ENCODE assay signal across 11 cellular contexts in genomic region chr12:83473408-83474095, GRCh38.
DNase-seq lines count a peak whose midpoint lies in the region; ATAC-seq and TF ChIP-seq lines count a peak whose summit lies in the region.
"Had no signal": no experiment of that assay in that cellular context is flagged by ENCODE, and none has a peak within 500 bp of the region (broad histone marks: within the 10 kb centered on the region; RNA-seq: fewer than 3 reads in every experiment).

No MANE protein-coding gene starts in this region.

- DNase-seq in glomerular visceral epithelial cell (ENCODE audit: extremely low spot score) (peak; percentile 42), stomach (no peak)
- no peak for DNase-seq in stimulated activated CD8-positive, alpha-beta memory T cell treated with anti-CD3 and anti-CD28 coated beads, Interleukin-4, amount 100 ng/mL, for 48 hours
- no peak for DNase-seq in stimulated activated naive CD8-positive, alpha-beta T cell treated with anti-CD3 and anti-CD28 coated beads, Interleukin-15, amount 100 ng/mL, for 72 hours
- DNase-seq: activated naive CD8-positive, alpha-beta T cell treated with anti-CD3 and anti-CD28 coated beads, Interleukin-2, amount 50 U/mL, for 24 hours; naive thymus-derived CD8-positive, alpha-beta T cell; NCI-H226 had no signal

- H3K27me3 ChIP-seq in stomach = no peaks in the 10 kb centered on the region

- no peak for TF ChIP-seq CTCF in stomach (IDR thresholded peaks at IDR 0.05)

- TF ChIP-seq POLR2A in stomach (IDR thresholded peaks at IDR 0.05) = no peak

- 48 to 64% (median 54%) methylated on average over 3 of the region's 3 CpGs for WGBS in stomach, 5 donors

- no peak for TF ChIP-seq EP300 in stomach (IDR thresholded peaks at IDR 0.05)

- H3K9me3 Mint-ChIP-seq in stimulated activated naive CD8-positive, alpha-beta T cell treated with anti-CD3 and anti-CD28 coated beads, Interleukin-15, amount 100 ng/mL, for 72 hours = no peaks in the 10 kb centered on the region
- H3K9me3 Mint-ChIP-seq: activated naive CD8-positive, alpha-beta T cell treated with anti-CD3 and anti-CD28 coated beads, Interleukin-2, amount 50 U/mL, for 24 hours had no signal

- H3K27ac ChIP-seq in stomach = no peak overlapping the region

- ATAC-seq in GM18907 (IDR thresholded peaks at IDR 0.05; ENCODE audit: unreplicated experiment) (peak; percentile 99), GM21786 (IDR thresholded peaks at IDR 0.05; ENCODE audit: unreplicated experiment) (peak; percentile 98), HG03196 (IDR thresholded peaks at IDR 0.05; ENCODE audit: unreplicated experiment) (peak; percentile 100), HG03439 (IDR thresholded peaks at IDR 0.05; ENCODE audit: unreplicated experiment) (no peak)
- ATAC-seq in stimulated activated naive CD8-positive, alpha-beta T cell treated with anti-CD3 and anti-CD28 coated beads, Interleukin-15, amount 100 ng/mL, for 72 hours = no peak
- ATAC-seq: activated naive CD8-positive, alpha-beta T cell treated with anti-CD3 and anti-CD28 coated beads, Interleukin-2, amount 50 U/mL, for 24 hours; naive thymus-derived CD8-positive, alpha-beta T cell had no signal

- H3K36me3 ChIP-seq in stomach = no peaks in the 10 kb centered on the region

- no peaks in the 10 kb centered on the region for H3K27me3 Mint-ChIP-seq in stimulated activated naive CD8-positive, alpha-beta T cell treated with anti-CD3 and anti-CD28 coated beads, Interleukin-15, amount 100 ng/mL, for 72 hours
- H3K27me3 Mint-ChIP-seq: activated naive CD8-positive, alpha-beta T cell treated with anti-CD3 and anti-CD28 coated beads, Interleukin-2, amount 50 U/mL, for 24 hours; naive thymus-derived CD8-positive, alpha-beta T cell had no signal

- H3K4me1 Mint-ChIP-seq in stimulated activated naive CD8-positive, alpha-beta T cell treated with anti-CD3 and anti-CD28 coated beads, Interleukin-15, amount 100 ng/mL, for 72 hours = no peaks in the 10 kb centered on the region
- H3K4me1 Mint-ChIP-seq: activated naive CD8-positive, alpha-beta T cell treated with anti-CD3 and anti-CD28 coated beads, Interleukin-2, amount 50 U/mL, for 24 hours; naive thymus-derived CD8-positive, alpha-beta T cell had no signal

- H3K9me3 ChIP-seq in stomach = no peaks in the 10 kb centered on the region

- intact Hi-C loops in stomach (cut with DNase I; ENCODE audit: low total_unique reads) = no loop called here

- no peak overlapping the region for H3K4me3 Mint-ChIP-seq in stimulated activated naive CD8-positive, alpha-beta T cell treated with anti-CD3 and anti-CD28 coated beads, Interleukin-15, amount 100 ng/mL, for 72 hours
- H3K4me3 Mint-ChIP-seq: activated naive CD8-positive, alpha-beta T cell treated with anti-CD3 and anti-CD28 coated beads, Interleukin-2, amount 50 U/mL, for 24 hours; naive thymus-derived CD8-positive, alpha-beta T cell had no signal

- H3K27ac Mint-ChIP-seq in stimulated activated naive CD8-positive, alpha-beta T cell treated with anti-CD3 and anti-CD28 coated beads, Interleukin-15, amount 100 ng/mL, for 72 hours = no peak overlapping the region
- H3K27ac Mint-ChIP-seq: activated naive CD8-positive, alpha-beta T cell treated with anti-CD3 and anti-CD28 coated beads, Interleukin-2, amount 50 U/mL, for 24 hours; naive thymus-derived CD8-positive, alpha-beta T cell had no signal

- no peak overlapping the region for H3K4me3 ChIP-seq in stomach

- peaks cover 0 to 6% (median 0%) of the 10 kb centered on the region in 4 donors for H3K4me1 ChIP-seq in stomach

Comparison
In these comparisons a context has a peak if more than half of its experiments do, and no peak if none do; other contexts are left out.
1. ATAC-seq: peak in GM18907 (single experiment), GM21786 (single experiment) and HG03196 (single experiment); none in stimulated activated naive CD8-positive, alpha-beta T cell treated with anti-CD3 and anti-CD28 coated beads, Interleukin-15, amount 100 ng/mL, for 72 hours (single experiment) and HG03439 (single experiment).